ENCODE assay signal across 8 cellular contexts in genomic region chr12:15276088-15276698, GRCh38. TPM values are rescaled to one million over a fixed set of nuclear protein-coding genes. Genes with fewer than 3 reads are reported as not detected.
DNase-seq lines count a peak whose midpoint lies in the region; ATAC-seq, FAIRE-seq and TF ChIP-seq lines count a peak whose summit lies in the region.

No MANE protein-coding gene starts in this region.

- no peak overlapping the region for H2BK5ac ChIP-seq in mesenchymal stem cell (ENCODE audit: low read depth, low read length, poor library complexity, severe bottlenecking)

- WGBS in mesenchymal stem cell: 69% methylated on average over 4 of the region's 8 CpGs

- peaks cover 2% of the 10 kb centered on the region for H3K4me1 ChIP-seq in mesenchymal stem cell (ENCODE audit: control insufficient read depth, insufficient read depth, low read depth, low read length)

- no peak overlapping the region for H3K4me2 ChIP-seq in mesenchymal stem cell (ENCODE audit: low read length, poor library complexity, severe bottlenecking)

- no peak overlapping the region for H3K4me3 ChIP-seq in mesenchymal stem cell (ENCODE audit: insufficient read depth in 1 of 2, low read depth in 1 of 2, low read length in 2 of 2)

- no peak overlapping the region for H3K4ac ChIP-seq in mesenchymal stem cell (ENCODE audit: low read depth in 1 of 2, low read length in 2 of 2)

- ATAC-seq in activated CD8-positive, alpha-beta memory T cell treated with anti-CD3 and anti-CD28 coated beads, Interleukin-2, amount 10 ng/mL, durations not matched to agents 7 days and 5 days: no peak

- H2BK12ac ChIP-seq in mesenchymal stem cell (ENCODE audit: low read length in 2 of 2): no peak overlapping the region

- no peaks in the 10 kb centered on the region for H3K36me3 Mint-ChIP-seq in activated CD8-positive, alpha-beta memory T cell treated with anti-CD3 and anti-CD28 coated beads, Interleukin-2, amount 10 ng/mL, durations not matched to agents 7 days and 5 days

- H3K23ac ChIP-seq in mesenchymal stem cell (ENCODE audit: low read length in 2 of 2): no peak overlapping the region

- no peak overlapping the region for H2AK5ac ChIP-seq in mesenchymal stem cell (ENCODE audit: low read length, severe bottlenecking)

- H3K27ac ChIP-seq in mesenchymal stem cell (ENCODE audit: low read length, poor library complexity, severe bottlenecking): no peak overlapping the region

- H3K9ac ChIP-seq in mesenchymal stem cell (ENCODE audit: low read length): no peak overlapping the region

- H3K27me3 Mint-ChIP-seq in activated CD8-positive, alpha-beta memory T cell treated with anti-CD3 and anti-CD28 coated beads, Interleukin-2, amount 10 ng/mL, durations not matched to agents 7 days and 5 days: peaks cover 2% of the 10 kb centered on the region

- peak; percentile 64 for TF ChIP-seq CTCF in GM12873 (IDR thresholded peaks at IDR 0.05; ENCODE audit: insufficient read depth, low read depth, low read length, missing control alignments)

- no peaks in the 10 kb centered on the region for H3K9me3 Mint-ChIP-seq in activated CD8-positive, alpha-beta memory T cell treated with anti-CD3 and anti-CD28 coated beads, Interleukin-2, amount 10 ng/mL, durations not matched to agents 7 days and 5 days (ENCODE audit: low read depth)

- no peaks in the 10 kb centered on the region for H3K79me1 ChIP-seq in mesenchymal stem cell (replicated peaks; ENCODE audit: low read length, poor library complexity, severe bottlenecking)

- H2BK15ac ChIP-seq in mesenchymal stem cell (ENCODE audit: low read depth, poor library complexity, severe bottlenecking): no peak overlapping the region

- H4K8ac ChIP-seq in mesenchymal stem cell (ENCODE audit: low read length): no peak overlapping the region

- H3K4me1 Mint-ChIP-seq in activated CD8-positive, alpha-beta memory T cell treated with anti-CD3 and anti-CD28 coated beads, Interleukin-2, amount 10 ng/mL, durations not matched to agents 7 days and 5 days: peaks cover 16% of the 10 kb centered on the region

- TF ChIP-seq POLR2A in GM12891 (IDR thresholded peaks at IDR 0.05; ENCODE audit: low read depth, low read length): no peak

- H3K14ac ChIP-seq in mesenchymal stem cell (ENCODE audit: low read length in 2 of 2): no peak overlapping the region

- H2AFZ ChIP-seq in mesenchymal stem cell (ENCODE audit: low read depth, low read length): no peak overlapping the region

- H3K4me3 Mint-ChIP-seq in activated CD8-positive, alpha-beta memory T cell treated with anti-CD3 and anti-CD28 coated beads, Interleukin-2, amount 10 ng/mL, durations not matched to agents 7 days and 5 days: no peak overlapping the region

- H3K36me3 ChIP-seq in mesenchymal stem cell (ENCODE audit: control insufficient read depth in 1 of 2, insufficient read depth in 2 of 2, low read depth in 1 of 2, low read length in 2 of 2): no peaks in the 10 kb centered on the region

- no peak overlapping the region for H4K91ac ChIP-seq in mesenchymal stem cell (ENCODE audit: low read length)

- H3K27ac Mint-ChIP-seq in activated CD8-positive, alpha-beta memory T cell treated with anti-CD3 and anti-CD28 coated beads, Interleukin-2, amount 10 ng/mL, durations not matched to agents 7 days and 5 days: no peak overlapping the region

- DNase-seq in AG08395 (ENCODE audit: low spot score) (peak; percentile 52), NCI-H2227 treated with DMSO at 0.1 percent for 48 hours (lab: John Stamatoyannopoulos, UW) (peak; percentile 32), dedifferentiated amniotic fluid mesenchymal stem cell (ENCODE audit: extremely low spot score) (peak; percentile 41), mesenchymal stem cell (peak; percentile 51), GM12891 (ENCODE audit: insufficient read length, low spot score) (no peak), cerebellar nuclear complex (lab: John Stamatoyannopoulos, UW) (no peak)
- DNase-seq in activated CD8-positive, alpha-beta memory T cell treated with anti-CD3 and anti-CD28 coated beads, Interleukin-2, amount 10 ng/mL, durations not matched to agents 7 days and 5 days: no peak

- CTCF ChIA-PET in activated CD8-positive, alpha-beta memory T cell treated with anti-CD3 and anti-CD28 coated beads, Interleukin-2, amount 10 ng/mL, durations not matched to agents 7 days and 5 days (lab: Charles Lee): interaction anchor here (0.7 to 3.7 kb wide), 12 partner anchors 9 to 507 kb away, joined by 3 to 19 read pairs (median 4); partner anchors contain the start of gene RERG

- no peak overlapping the region for H2BK120ac ChIP-seq in mesenchymal stem cell (ENCODE audit: low read depth, low read length)

- FAIRE-seq in GM12891 (lab: Jason Lieb, UNC): no peak

- H3K9me3 ChIP-seq in mesenchymal stem cell (ENCODE audit: control insufficient read depth, low read length): no peaks in the 10 kb centered on the region

- H3K18ac ChIP-seq in mesenchymal stem cell (ENCODE audit: low read depth in 1 of 2, low read length in 2 of 2): no peak overlapping the region

- no peaks in the 10 kb centered on the region for H3K27me3 ChIP-seq in mesenchymal stem cell (ENCODE audit: control insufficient read depth in 1 of 2, insufficient read depth in 1 of 2, low read length in 2 of 2)

TF ChIP-seq in GM12891, 5 proteins besides CTCF, POLR2A, EP300 and RAD21:
- TF ChIP-seq PAX5 (IDR thresholded peaks at IDR 0.05; ENCODE audit: insufficient read depth, low read length, severe bottlenecking): no peak
- no peak for TF ChIP-seq POLR2AphosphoS5 (IDR thresholded peaks at IDR 0.05; ENCODE audit: low read depth, low read length)
- TF ChIP-seq TAF1 (IDR thresholded peaks at IDR 0.05; ENCODE audit: low read depth, low read length): no peak
- no peak for TF ChIP-seq SPI1 (IDR thresholded peaks at IDR 0.05; ENCODE audit: low read depth, low read length)
- no peak for TF ChIP-seq POU2F2 (IDR thresholded peaks at IDR 0.05; ENCODE audit: low read depth, low read length)

RNA-seq across cellular contexts. Expression of gene PTPRO, which starts 46.1 kb away (rescaled TPM):
- 0.14 TPM for polyA plus RNA-seq in mesenchymal stem cell (2013, experiment 1 of 2)
- polyA plus RNA-seq in mesenchymal stem cell (2013, experiment 2 of 2): 0.05 TPM
- total RNA-seq in activated CD8-positive, alpha-beta memory T cell treated with anti-CD3 and anti-CD28 coated beads, Interleukin-2, amount 10 ng/mL, durations not matched to agents 7 days and 5 days: under 1 TPM; 0.15 to 0.26 TPM
- polyA plus RNA-seq in GM12891 (2012; ENCODE audit: low read depth, missing spikeins): 3.7 TPM

RNA-seq across cellular contexts. Expression of gene RERG, which starts 55.0 kb away (rescaled TPM):
- 0.70 TPM for polyA plus RNA-seq in mesenchymal stem cell (2013, experiment 1 of 2)
- 0.81 TPM for polyA plus RNA-seq in mesenchymal stem cell (2013, experiment 2 of 2)
- not detected for total RNA-seq in activated CD8-positive, alpha-beta memory T cell treated with anti-CD3 and anti-CD28 coated beads, Interleukin-2, amount 10 ng/mL, durations not matched to agents 7 days and 5 days
- polyA plus RNA-seq in GM12891 (2012; ENCODE audit: low read depth, missing spikeins): not detected

Comparison
In these comparisons a context has a peak if more than half of its experiments do, and no peak if none do; other contexts are left out.
1. DNase-seq: peak in AG08395 (single experiment), NCI-H2227 treated with DMSO at 0.1 percent for 48 hours (single experiment), dedifferentiated amniotic fluid mesenchymal stem cell (single experiment) and mesenchymal stem cell (single experiment); none in activated CD8-positive, alpha-beta memory T cell treated with anti-CD3 and anti-CD28 coated beads, Interleukin-2, amount 10 ng/mL, durations not matched to agents 7 days and 5 days (single experiment), GM12891 (single experiment) and cerebellar nuclear complex (0 of 2).